ENCODE assay signal across 23 cellular contexts in the genomic region with DNA sequence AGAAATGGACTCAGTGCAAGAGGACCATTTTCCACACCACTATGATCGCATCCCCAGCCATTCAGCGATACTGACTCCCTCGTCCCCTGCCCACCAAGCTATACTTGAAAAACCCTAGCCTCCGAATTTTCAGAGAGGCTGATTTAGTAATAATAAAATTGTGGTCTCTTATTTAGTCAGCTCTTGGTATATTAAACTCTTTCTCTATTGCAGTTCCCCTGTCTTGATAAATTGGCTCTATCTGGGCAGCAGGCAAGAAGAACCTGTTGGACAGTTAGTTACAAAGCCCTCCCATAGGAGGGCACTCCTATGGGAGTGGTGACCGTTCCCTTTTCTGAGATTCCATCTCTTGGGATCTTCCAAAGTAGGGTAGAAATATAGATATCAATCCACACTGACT.
"Had no signal": no experiment of that assay in that cellular context is flagged by ENCODE, and none has a peak within 500 bp of the region (broad histone marks: within the 10 kb centered on the region; RNA-seq: fewer than 3 reads in every experiment).

No MANE protein-coding gene starts in this region.

- H3K27me3 ChIP-seq: breast epithelium had no signal

- ATAC-seq: Right ventricle myocardium inferior, T-cell had no signal

- H3K27ac ChIP-seq: SK-N-MC had no signal

- H3K36me3 ChIP-seq: breast epithelium had no signal

- FAIRE-seq: TTC549 had no signal

- H3K36me3 Mint-ChIP-seq: activated naive CD8-positive, alpha-beta T cell treated with anti-CD3 and anti-CD28 coated beads, Interleukin-2, amount 10 ng/mL, durations not matched to agents 7 days and 5 days; T-cell had no signal

- H3K27me3 Mint-ChIP-seq: activated CD4-positive, alpha-beta memory T cell treated with anti-CD3 and anti-CD28 coated beads for 36 hours; activated CD4-positive, alpha-beta T cell treated with anti-CD3 and anti-CD28 coated beads, Interleukin-2, amount 10 ng/mL, durations not matched to agents 7 days and 5 days; activated naive CD8-positive, alpha-beta T cell treated with anti-CD3 and anti-CD28 coated beads, Interleukin-2, amount 10 ng/mL, durations not matched to agents 7 days and 5 days; T-cell had no signal

- H3K27ac Mint-ChIP-seq: activated CD4-positive, alpha-beta memory T cell treated with anti-CD3 and anti-CD28 coated beads for 36 hours; activated CD4-positive, alpha-beta T cell treated with anti-CD3 and anti-CD28 coated beads, Interleukin-2, amount 10 ng/mL, durations not matched to agents 7 days and 5 days; activated naive CD4-positive, alpha-beta T cell treated with anti-CD3 and anti-CD28 coated beads, Interleukin-2, amount 10 ng/mL, durations not matched to agents 7 days and 5 days; activated naive CD8-positive, alpha-beta T cell treated with anti-CD3 and anti-CD28 coated beads, Interleukin-2, amount 10 ng/mL, durations not matched to agents 7 days and 5 days; activated T-helper 2 cell treated with anti-CD3 and anti-CD28 coated beads, Interferon-gamma antibody, Interleukin-2, Interleukin-4, amounts not matched to agents 10 μg/mL and 5 μg/mL and 100 μg/mL, durations not matched to agents 14 hours and 24 hours and 36 hours; T-cell had no signal

- DNase-seq: activated CD4-positive, alpha-beta memory T cell treated with anti-CD3 and anti-CD28 coated beads for 36 hours; activated CD4-positive, alpha-beta T cell treated with anti-CD3 and anti-CD28 coated beads, Interleukin-2, amount 10 ng/mL, durations not matched to agents 7 days and 5 days; activated CD4-positive, CD25-positive, alpha-beta regulatory T cell; activated CD8-positive, alpha-beta memory T cell treated with anti-CD3 and anti-CD28 coated beads for 24 hours; activated gamma-delta T cell treated with Interleukin-2 at 50 U/mL for 16 hours; activated naive CD4-positive, alpha-beta T cell treated with anti-CD3 and anti-CD28 coated beads, Interleukin-2, amount 10 ng/mL, durations not matched to agents 7 days and 5 days; activated naive CD8-positive, alpha-beta T cell treated with anti-CD3 and anti-CD28 coated beads, Interleukin-2, amount 10 ng/mL, durations not matched to agents 7 days and 5 days; activated T-cell treated with anti-CD3 and anti-CD28 coated beads, Interleukin-2, amount 50 U/mL, for 48 hours; aorta; caudate nucleus; Kasumi-1; NCI-H1105 treated with DMSO at 0.1 percent for 48 hours; NCI-H1436 treated with DMSO at 0.1 percent for 48 hours; NCI-H187; NCI-H2081; T-cell; T-helper 2 cell; T1000 had no signal

- H3K4me3 Mint-ChIP-seq: activated CD4-positive, alpha-beta memory T cell treated with anti-CD3 and anti-CD28 coated beads for 36 hours; activated CD4-positive, alpha-beta T cell treated with anti-CD3 and anti-CD28 coated beads, Interleukin-2, amount 10 ng/mL, durations not matched to agents 7 days and 5 days; activated naive CD4-positive, alpha-beta T cell treated with anti-CD3 and anti-CD28 coated beads, Interleukin-2, amount 10 ng/mL, durations not matched to agents 7 days and 5 days; activated naive CD8-positive, alpha-beta T cell treated with anti-CD3 and anti-CD28 coated beads, Interleukin-2, amount 10 ng/mL, durations not matched to agents 7 days and 5 days; T-cell had no signal

- H3K4me3 ChIP-seq: breast epithelium, SK-N-MC had no signal
